Comparison of ENCODE assay signal across 1 cellular context in genomic region chr5:78495800-78496199, GRCh38.
TF ChIP-seq lines count a peak whose summit lies in the region.

No MANE protein-coding gene starts in this region.

TF ChIP-seq in HepG2, 621 proteins besides CTCF, POLR2A, EP300 and RAD21:
- TF ChIP-seq ELK4 (CRISPR knock-in tag; IDR thresholded peaks at IDR 0.05; ENCODE audit: borderline replicate concordance) (no peak), ZNF549 (CRISPR knock-in tag; IDR thresholded peaks at IDR 0.05) (no peak), NFKBIZ (CRISPR knock-in tag; IDR thresholded peaks at IDR 0.05) (no peak), SCMH1 (CRISPR knock-in tag; IDR thresholded peaks at IDR 0.05; ENCODE audit: borderline replicate concordance) (no peak), ZNF501 (CRISPR knock-in tag; IDR thresholded peaks at IDR 0.05) (no peak), ZNF607 (CRISPR knock-in tag; IDR thresholded peaks at IDR 0.05; ENCODE audit: borderline replicate concordance) (no peak), ZBTB21 (CRISPR knock-in tag; IDR thresholded peaks at IDR 0.05) (no peak), MIER3 (CRISPR knock-in tag; IDR thresholded peaks at IDR 0.05; ENCODE audit: borderline replicate concordance) (no peak), MEF2D (CRISPR knock-in tag; IDR thresholded peaks at IDR 0.05) (no peak), CREM (IDR thresholded peaks at IDR 0.05) (no peak), CREM (CRISPR knock-in tag; IDR thresholded peaks at IDR 0.05) (no peak)
